ENCODE assay signal across 1 cellular context in the genomic region with DNA sequence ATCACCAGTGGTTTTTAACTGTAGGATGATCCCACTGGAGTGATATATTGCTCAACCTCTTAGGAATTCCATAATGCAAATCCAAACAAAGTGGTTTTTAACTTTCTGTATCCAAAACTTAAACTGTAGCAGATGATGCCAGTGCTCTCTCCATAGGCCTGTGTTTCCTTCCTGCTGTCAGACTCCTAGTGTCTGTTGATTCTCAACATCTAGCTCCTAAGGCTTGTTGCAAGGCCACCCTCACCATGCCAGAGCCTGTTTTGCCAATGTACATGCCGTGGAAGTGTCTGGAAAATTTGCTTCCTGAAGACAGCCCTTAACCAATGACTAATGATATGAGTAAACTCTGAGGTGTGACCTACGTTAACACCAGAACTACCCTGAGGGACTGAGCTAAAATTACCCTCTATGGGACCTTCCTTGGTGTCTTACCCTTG.
TF ChIP-seq lines count a peak whose summit lies in the region.

No MANE protein-coding gene starts in this region.

TF ChIP-seq in HepG2, 621 proteins besides CTCF, POLR2A, EP300 and RAD21 (continued from another document):
- TF ChIP-seq ZBED4 (CRISPR knock-in tag; IDR thresholded peaks at IDR 0.05; ENCODE audit: borderline replicate concordance) = no peak
- peak; percentile 89 for TF ChIP-seq RBM22 (optimal IDR thresholded peaks at IDR 0.05; ENCODE audit: low read length)
